Comparison of ENCODE assay signal across 10 cellular contexts in the genomic region with DNA sequence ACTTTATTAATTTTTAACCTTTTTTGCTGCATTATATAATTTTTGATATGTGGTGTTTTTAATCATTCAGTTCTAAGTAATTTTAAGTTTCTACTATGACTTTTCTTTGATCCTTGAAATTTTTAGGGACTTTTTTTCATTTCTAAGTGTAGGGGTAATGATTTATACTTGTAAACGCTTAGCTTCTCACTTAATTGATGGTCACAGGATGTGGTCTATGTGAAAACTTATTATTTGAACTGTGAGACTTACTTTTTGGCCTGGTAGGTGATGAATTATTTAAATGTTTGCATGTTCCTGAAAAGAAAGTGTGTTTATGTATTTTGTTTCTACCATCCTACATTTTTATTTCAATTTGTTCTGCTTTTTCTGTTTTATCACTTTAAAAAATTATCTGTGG. TPM values are rescaled to one million over a fixed set of nuclear protein-coding genes. Genes with fewer than 3 reads are reported as not detected.
"Had no signal": no experiment of that assay in that cellular context is flagged by ENCODE, and none has a peak within 500 bp of the region (broad histone marks: within the 10 kb centered on the region; RNA-seq: fewer than 3 reads in every experiment).

No MANE protein-coding gene starts in this region.

- H3K4me3 Mint-ChIP-seq: H9 had no signal

- ATAC-seq: K562 had no signal

- H3K27ac ChIP-seq: GM23248 had no signal

- H3K9me3 Mint-ChIP-seq: H9 had no signal

- H3K9ac ChIP-seq: GM23248 had no signal

- H2AFZ ChIP-seq: GM23248 had no signal

- FAIRE-seq: H1, H54, HTR-8/SVneo, K562 had no signal

- H3K4me3 ChIP-seq: GM23248, K562 had no signal

- H3K27ac Mint-ChIP-seq: H9 had no signal

- DNase-seq: GM23248, H9, HCEC 1CT, IMR-90, KG1 had no signal

RNA-seq across cellular contexts. Expression of gene ALPL, which starts 17.2 kb away (rescaled TPM):
- total RNA-seq: GM23248, HT-29 had no signal
